19 cellular contexts compared by ENCODE assay signal in genomic region chr21:40511976-40512375, GRCh38.
"Had no signal": no experiment of that assay in that cellular context is flagged by ENCODE, and none has a peak within 500 bp of the region (broad histone marks: within the 10 kb centered on the region; RNA-seq: fewer than 3 reads in every experiment).

No MANE protein-coding gene starts in this region.

- H3K27ac ChIP-seq: colonic mucosa, left lung, right atrium auricular region, spleen, upper lobe of right lung had no signal

- H3K4me1 ChIP-seq: colonic mucosa, left lung, right atrium auricular region, spleen, upper lobe of right lung had no signal

- ATAC-seq: activated naive CD8-positive, alpha-beta T cell treated with anti-CD3 and anti-CD28 coated beads, Interleukin-2, amount 50 U/mL, for 24 hours; left lung; natural killer cell; upper lobe of right lung had no signal

- H3K4me3 Mint-ChIP-seq: activated CD4-positive, alpha-beta memory T cell treated with anti-CD3 and anti-CD28 coated beads, Interleukin-2, amount 10 ng/mL, durations not matched to agents 7 days and 5 days; activated CD4-positive, alpha-beta T cell treated with anti-CD3 and anti-CD28 coated beads, Interleukin-2, amount 10 ng/mL, durations not matched to agents 24 days and 14 days; activated naive CD8-positive, alpha-beta T cell treated with anti-CD3 and anti-CD28 coated beads, Interleukin-2, amount 50 U/mL, for 24 hours; activated T-helper 1 cell treated with anti-CD3 and anti-CD28 coated beads, Interleukin-12 subunit alpha, Interleukin-12 subunit beta, Interleukin-2, Interleukin-4 antibody, amounts not matched to agents 30 ng/mL and 10 ng/mL and 1 ng/mL, durations not matched to agents 14 hours and 24 hours and 36 hours; mesothelial cell of epicardium; natural killer cell had no signal

- H3K27me3 ChIP-seq: colonic mucosa, left lung, right atrium auricular region, spleen, upper lobe of right lung had no signal

- H3K9me3 Mint-ChIP-seq: activated CD4-positive, alpha-beta T cell treated with anti-CD3 and anti-CD28 coated beads, Interleukin-2, amount 10 ng/mL, durations not matched to agents 24 days and 14 days; mesothelial cell of epicardium had no signal

- H3K27me3 Mint-ChIP-seq: activated CD4-positive, alpha-beta memory T cell treated with anti-CD3 and anti-CD28 coated beads, Interleukin-2, amount 10 ng/mL, durations not matched to agents 7 days and 5 days; activated CD4-positive, alpha-beta T cell treated with anti-CD3 and anti-CD28 coated beads, Interleukin-2, amount 10 ng/mL, durations not matched to agents 24 days and 14 days; activated naive CD8-positive, alpha-beta T cell treated with anti-CD3 and anti-CD28 coated beads, Interleukin-2, amount 50 U/mL, for 24 hours; progenitor cell of endocrine pancreas had no signal

- H3K9me3 ChIP-seq: colonic mucosa, left lung, right atrium auricular region, upper lobe of right lung had no signal

- H3K27ac Mint-ChIP-seq: activated CD4-positive, alpha-beta memory T cell treated with anti-CD3 and anti-CD28 coated beads, Interleukin-2, amount 10 ng/mL, durations not matched to agents 7 days and 5 days; activated CD4-positive, alpha-beta T cell treated with anti-CD3 and anti-CD28 coated beads, Interleukin-2, amount 10 ng/mL, durations not matched to agents 24 days and 14 days; activated naive CD8-positive, alpha-beta T cell treated with anti-CD3 and anti-CD28 coated beads, Interleukin-2, amount 50 U/mL, for 24 hours; activated T-helper 1 cell treated with anti-CD3 and anti-CD28 coated beads, Interleukin-12 subunit alpha, Interleukin-12 subunit beta, Interleukin-2, Interleukin-4 antibody, amounts not matched to agents 30 ng/mL and 10 ng/mL and 1 ng/mL, durations not matched to agents 14 hours and 24 hours and 36 hours; mesothelial cell of epicardium; natural killer cell; progenitor cell of endocrine pancreas had no signal

- H3K4me1 Mint-ChIP-seq: activated CD4-positive, alpha-beta memory T cell treated with anti-CD3 and anti-CD28 coated beads, Interleukin-2, amount 10 ng/mL, durations not matched to agents 7 days and 5 days; activated CD4-positive, alpha-beta T cell treated with anti-CD3 and anti-CD28 coated beads, Interleukin-2, amount 10 ng/mL, durations not matched to agents 24 days and 14 days; activated naive CD8-positive, alpha-beta T cell treated with anti-CD3 and anti-CD28 coated beads, Interleukin-2, amount 50 U/mL, for 24 hours; natural killer cell had no signal

- H3K4me3 ChIP-seq: colonic mucosa, left lung, right atrium auricular region, spleen, upper lobe of right lung had no signal

- H3K36me3 Mint-ChIP-seq: mesothelial cell of epicardium, natural killer cell had no signal

- DNase-seq: activated CD4-positive, alpha-beta memory T cell treated with anti-CD3 and anti-CD28 coated beads, Interleukin-2, amount 10 ng/mL, durations not matched to agents 7 days and 5 days; activated CD4-positive, alpha-beta T cell treated with anti-CD3 and anti-CD28 coated beads, Interleukin-2, amount 10 ng/mL, durations not matched to agents 24 days and 14 days; activated gamma-delta T cell; activated naive CD4-positive, alpha-beta T cell treated with anti-CD3 and anti-CD28 coated beads, Interleukin-2, amount 50 U/mL, for 16 hours; aorta; colonic mucosa; hippocampal formation; kidney glomerular epithelial cell; left lung; natural killer cell; spleen; stimulated activated CD4-positive, alpha-beta T cell treated with anti-CD3 and anti-CD28 coated beads, Interleukin-4, amount 100 ng/mL, for 24 hours; stimulated activated naive CD4-positive, alpha-beta T cell treated with Interleukin-2 at 50 U/mL for 16 hours; upper lobe of right lung had no signal

- H3K36me3 ChIP-seq: colonic mucosa, left lung, right atrium auricular region, spleen, upper lobe of right lung had no signal
